In genomic region chr11:59668950-59669610, GRCh38 we compare ENCODE assay signal across 8 cellular contexts. TPM values are rescaled to one million over a fixed set of nuclear protein-coding genes. Genes with fewer than 3 reads are reported as not detected.
DNase-seq lines count a peak whose midpoint lies in the region; ATAC-seq and TF ChIP-seq lines count a peak whose summit lies in the region.

A gene with protein sequence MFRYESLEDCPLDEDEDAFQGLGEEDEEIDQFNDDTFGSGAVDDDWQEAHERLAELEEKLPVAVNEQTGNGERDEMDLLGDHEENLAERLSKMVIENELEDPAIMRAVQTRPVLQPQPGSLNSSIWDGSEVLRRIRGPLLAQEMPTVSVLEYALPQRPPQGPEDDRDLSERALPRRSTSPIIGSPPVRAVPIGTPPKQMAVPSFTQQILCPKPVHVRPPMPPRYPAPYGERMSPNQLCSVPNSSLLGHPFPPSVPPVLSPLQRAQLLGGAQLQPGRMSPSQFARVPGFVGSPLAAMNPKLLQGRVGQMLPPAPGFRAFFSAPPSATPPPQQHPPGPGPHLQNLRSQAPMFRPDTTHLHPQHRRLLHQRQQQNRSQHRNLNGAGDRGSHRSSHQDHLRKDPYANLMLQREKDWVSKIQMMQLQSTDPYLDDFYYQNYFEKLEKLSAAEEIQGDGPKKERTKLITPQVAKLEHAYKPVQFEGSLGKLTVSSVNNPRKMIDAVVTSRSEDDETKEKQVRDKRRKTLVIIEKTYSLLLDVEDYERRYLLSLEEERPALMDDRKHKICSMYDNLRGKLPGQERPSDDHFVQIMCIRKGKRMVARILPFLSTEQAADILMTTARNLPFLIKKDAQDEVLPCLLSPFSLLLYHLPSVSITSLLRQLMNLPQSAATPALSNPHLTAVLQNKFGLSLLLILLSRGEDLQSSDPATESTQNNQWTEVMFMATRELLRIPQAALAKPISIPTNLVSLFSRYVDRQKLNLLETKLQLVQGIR (minus strand): TSS chr11:59669037. CDS start chr11:59668895, 142 bp downstream.

- no TSS peak for BruUV-seq in mammary epithelial cell (replicated peaks; lab: Mats Ljungman, UMichigan)

- ATAC-seq in GM18873 (IDR thresholded peaks at IDR 0.05; ENCODE audit: low FRiP score, unreplicated experiment) (peak; percentile 95), HG03139 (IDR thresholded peaks at IDR 0.05; ENCODE audit: unreplicated experiment) (peak; percentile 92)

- dilution Hi-C loops in mammary epithelial cell (cut with HindIII; ENCODE audit: low sequenced_read_pairs) = no loop called here

- TF ChIP-seq CTCF in WERI-Rb-1 (IDR thresholded peaks at IDR 0.05; ENCODE audit: low read depth, low read length) (no peak), mammary epithelial cell (conservative IDR thresholded peaks at IDR 0.05 in 1 of 2, IDR thresholded peaks at IDR 0.05 in 1 of 2; ENCODE audit: extremely low read depth in 1 of 2, insufficient read depth in 1 of 2, low read depth in 1 of 2, low read length in 2 of 2) (no peak)

- CTCF ChIA-PET in mammary epithelial cell (lab: Charles Lee; ENCODE audit: low non-redundant PET) = interaction anchor here (0.6 kb wide), 5 partner anchors 8 to 132 kb away, joined by 3 to 5 read pairs (median 4); partner anchors contain the start of gene STX3

- H3K9me3 ChIP-seq in WERI-Rb-1 (ENCODE audit: severe bottlenecking) (peaks cover 3% of the 10 kb centered on the region), mammary epithelial cell (replicated peaks; ENCODE audit: insufficient read depth, low read length) (no peaks in the 10 kb centered on the region), iPS-20b (ENCODE audit: insufficient read depth, low read depth, low read length) (no peaks in the 10 kb centered on the region)

- no peaks in the 10 kb centered on the region for H4K20me1 ChIP-seq in mammary epithelial cell (ENCODE audit: insufficient read depth, low read length)

- H3K9ac ChIP-seq in mammary epithelial cell (ENCODE audit: insufficient read depth, low read length) = peak within 1 kb of the TSS; percentile 89
- H3K9ac ChIP-seq in iPS-20b (ENCODE audit: low read depth, low read length) = peak within 1 kb of the TSS; percentile 88

- H3K4me2 ChIP-seq in mammary epithelial cell (ENCODE audit: insufficient read depth, low read depth, low read length) = peak within 1 kb of the TSS; percentile 96

- intact Hi-C loops in mammary epithelial cell (cut with micrococcal nuclease) = loop anchor here (1.0 to 10.0 kb wide), 6 partner anchors 54 to 494 kb away; partner anchors contain the start of genes DTX4, OSBP and STX3

- H2AFZ ChIP-seq in mammary epithelial cell (ENCODE audit: low read depth, low read length) = peak within 1 kb of the TSS; percentile 99

- H3K36me3 ChIP-seq in WERI-Rb-1 = peaks cover 30% of the 10 kb centered on the region
- H3K36me3 ChIP-seq in mammary epithelial cell (ENCODE audit: insufficient read depth, low read length) = peaks cover 17% of the 10 kb centered on the region
- H3K36me3 ChIP-seq in iPS-20b (ENCODE audit: insufficient read depth, low read depth, low read length) = peaks cover 30% of the 10 kb centered on the region

- peaks cover 54% of the 10 kb centered on the region for H3K79me2 ChIP-seq in mammary epithelial cell (ENCODE audit: insufficient read depth, low read length)

- H3K27me3 ChIP-seq in WERI-Rb-1 (ENCODE audit: insufficient read depth, low read depth, severe bottlenecking) (no peaks in the 10 kb centered on the region), mammary epithelial cell (ENCODE audit: insufficient read depth, low read length) (no peaks in the 10 kb centered on the region), iPS-20b (ENCODE audit: insufficient read depth, low read length) (no peaks in the 10 kb centered on the region)

- 0% methylated on average over 17 of the region's 68 CpGs for WGBS in mammary epithelial cell (ENCODE audit: low coverage, missing lambda C conversion rate)

- DNase-seq in ACHN (peak; percentile 97), NCI-H2227 (lab: John Stamatoyannopoulos, UW; ENCODE audit: unreplicated experiment) (peak; percentile 99), WERI-Rb-1 (peak; percentile 99), mammary epithelial cell (peak; percentile 97)

- H3K27ac ChIP-seq in WERI-Rb-1 (peak within 1 kb of the TSS; percentile 97), mammary epithelial cell (ENCODE audit: insufficient read depth, low read depth, low read length) (peak within 1 kb of the TSS; percentile 94), iPS-20b (ENCODE audit: low read length) (peak within 1 kb of the TSS; percentile 81), skin epidermis (peak within 1 kb of the TSS; percentile 90 to 99 (median 97))

- H3K4me3 ChIP-seq in WERI-Rb-1 (ENCODE audit: low read depth, low read length) = peak within 1 kb of the TSS; percentile 97
- H3K4me3 ChIP-seq in mammary epithelial cell (replicated peaks in 1 of 3; ENCODE audit: insufficient read depth in 1 of 3, low read depth in 2 of 3, low read length in 3 of 3) = peak within 1 kb of the TSS; percentile 70 to 90 (median 78)
- peak within 1 kb of the TSS; percentile 80 for H3K4me3 ChIP-seq in iPS-20b (ENCODE audit: low read length)
- H3K4me3 ChIP-seq in skin epidermis = peak within 1 kb of the TSS; percentile 77 to 98 (median 95)

- in situ Hi-C loops in ACHN (cut with HindIII; ENCODE audit: low pct_ligation_motif_present, low pct_unique_long_range_greater_than_20kb, low sequenced_read_pairs) = no loop called here
- in situ Hi-C loops in mammary epithelial cell (cut with MboI; ENCODE audit: low sequenced_read_pairs in 2 of 2) = loop anchor here in 1 of 2 donors (10.0 kb wide), 1 partner anchor 104 kb away; no protein-coding TSS in a partner anchor

- peaks cover 15% of the 10 kb centered on the region for H3K4me1 ChIP-seq in mammary epithelial cell (ENCODE audit: insufficient read depth, low read length)
- peaks cover 6% of the 10 kb centered on the region; the same call in 1 of the 2 replicates for H3K4me1 ChIP-seq in iPS-20b (ENCODE audit: insufficient read depth, low read length)

RNA-seq across cellular contexts. Expression of the gene that starts here (rescaled TPM):
- 10 to 100 TPM; 11.2 to 42.8 TPM for total RNA-seq in mammary epithelial cell
- 38.4 TPM for polyA plus RNA-seq in mammary epithelial cell
- 28.0 TPM for polyA minus RNA-seq in mammary epithelial cell

Comparison
In these comparisons a context has a peak if more than half of its experiments do, and no peak if none do; other contexts are left out.
1. Peak in every context shown above with its lines: DNase-seq, ATAC-seq, H3K4me3 ChIP-seq and H3K27ac ChIP-seq.